In the genomic region with DNA sequence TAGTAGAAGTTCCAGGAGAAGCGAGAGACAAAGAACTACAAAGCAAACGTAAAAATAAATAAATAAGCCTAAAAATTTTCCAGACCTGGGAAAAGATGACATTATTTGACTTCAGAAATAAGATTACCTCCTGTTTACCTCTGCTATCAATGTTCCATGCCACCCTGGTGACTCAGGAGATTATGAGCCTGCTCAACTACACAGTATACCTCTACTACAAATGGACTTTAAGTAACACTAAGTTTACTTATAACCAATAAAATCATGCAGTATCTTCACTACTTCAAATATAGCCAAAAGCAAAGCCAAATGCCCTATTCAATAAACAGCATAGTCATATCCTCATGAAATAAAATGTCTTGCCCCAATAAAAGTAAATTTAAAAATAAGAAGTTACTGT, we compare ENCODE assay signal across 11 cellular contexts.
"Had no signal": no experiment of that assay in that cellular context is flagged by ENCODE, and none has a peak within 500 bp of the region (broad histone marks: within the 10 kb centered on the region; RNA-seq: fewer than 3 reads in every experiment).

No MANE protein-coding gene starts in this region.

- DNase-seq: GM23248, GOT3, H7, H9, HCEC 1CT, HFFc6 had no signal

- H3K9me3 Mint-ChIP-seq: GM23338, HFFc6 had no signal

- ATAC-seq: GM23338, HCT116 had no signal

- H2AFZ ChIP-seq: GM23248, GM23338 had no signal

- H3K4me3 Mint-ChIP-seq: GM23338, H9, HFFc6 had no signal

- H3K4me2 ChIP-seq: GM23338 had no signal

- H3K36me3 ChIP-seq: HAP-1 had no signal

- H3K4me3 ChIP-seq: GM23248, GM23338, HAP-1 had no signal

- H3K4me1 ChIP-seq: HAP-1 had no signal

- H3K27ac ChIP-seq: GM23248 had no signal

- H3K27ac Mint-ChIP-seq: GM23338, H9, HFFc6 had no signal

- H3K9me3 ChIP-seq: HAP-1 had no signal

- H3K4me1 Mint-ChIP-seq: GM23338, H9 had no signal

- FAIRE-seq: H1, H54 had no signal

- H3K9ac ChIP-seq: GM23248 had no signal
